ENCODE assay signal across 8 cellular contexts in genomic region chr15:82468205-82468604, GRCh38. TPM values are rescaled to one million over a fixed set of nuclear protein-coding genes. Genes with fewer than 3 reads are reported as not detected.
DNase-seq lines count a peak whose midpoint lies in the region; ATAC-seq and TF ChIP-seq lines count a peak whose summit lies in the region.
"Not testable (repeated sequence)": the region's sequence is repeated elsewhere in the genome, so short reads cannot be mapped to it uniquely, and the experiment has no call there.

No MANE protein-coding gene starts in this region.

- H3K9me3 Mint-ChIP-seq in MCF 10A (ENCODE audit: unreplicated experiment), result not testable (repeated sequence)

- H3K4me1 ChIP-seq in left lung, result not testable (repeated sequence)

- not testable (repeated sequence) for H3K4me3 ChIP-seq in GM12864 (ENCODE audit: low read depth, low read length); left lung

- BruUV-seq in MCF 10A (replicated peaks; lab: Mats Ljungman, UMichigan), result not testable (repeated sequence)

- H3K4me1 Mint-ChIP-seq in MCF 10A (ENCODE audit: insufficient read depth, unreplicated experiment), result not testable (repeated sequence)

- H3K4me3 Mint-ChIP-seq in MCF 10A (ENCODE audit: unreplicated experiment), result not testable (repeated sequence)

- not testable (repeated sequence) for H3K9me3 ChIP-seq in left lung

- H3K27ac Mint-ChIP-seq in MCF 10A (ENCODE audit: low read depth, unreplicated experiment), result not testable (repeated sequence)

- H3K27me3 Mint-ChIP-seq in MCF 10A (ENCODE audit: insufficient read depth, unreplicated experiment), result not testable (repeated sequence)

- H3K27me3 ChIP-seq in left lung, result not testable (repeated sequence)

- CTCF ChIA-PET in MCF 10A (lab: Yijun Ruan, JAX), result not testable (repeated sequence)

- peak; percentile 86 for ATAC-seq in GM19455 (IDR thresholded peaks at IDR 0.05; ENCODE audit: unreplicated experiment)
- peak; percentile 71 for ATAC-seq in HG02623 (IDR thresholded peaks at IDR 0.05; ENCODE audit: unreplicated experiment)
- peak; percentile 91 for ATAC-seq in HG03196 (IDR thresholded peaks at IDR 0.05; ENCODE audit: unreplicated experiment)
- peak; percentile 97 for ATAC-seq in left lung

- H3K27ac ChIP-seq in left lung, result not testable (repeated sequence)

- POLR2A ChIA-PET in MCF 10A (lab: Yijun Ruan, JAX), result not testable (repeated sequence)

- peak; percentile 8 for TF ChIP-seq CTCF in GM12864 (IDR thresholded peaks at IDR 0.05; ENCODE audit: low read depth, low read length, missing control alignments)
- peak; percentile 21 for TF ChIP-seq CTCF in MCF 10A (IDR thresholded peaks at IDR 0.05; ENCODE audit: unreplicated experiment)
- TF ChIP-seq CTCF in left lung (IDR thresholded peaks at IDR 0.05), result peak in 1 of 2 donors; percentile 37

- intact Hi-C loops in MCF 10A (cut with micrococcal nuclease); left lung (cut with DNase I): not testable (repeated sequence)

- not testable (repeated sequence) for H3K36me3 ChIP-seq in left lung

- not testable (repeated sequence) for H3K36me3 Mint-ChIP-seq in MCF 10A (ENCODE audit: insufficient read depth, unreplicated experiment)

- DNase-seq in GM12864 (ENCODE audit: low read depth); MCF 10A (ENCODE audit: unreplicated experiment): not testable (repeated sequence)
- DNase-seq in activated CD4-positive, alpha-beta T cell treated with anti-CD3 and anti-CD28 coated beads for 48 hours, result peak; percentile 15
- peak in 1 of 2 donors; percentile 51 for DNase-seq in left lung
- peak; percentile 15 for DNase-seq in stimulated activated CD4-positive, alpha-beta T cell treated with anti-CD3 and anti-CD28 coated beads, Interleukin-15, amount 100 ng/mL, for 24 hours

RNA-seq across cellular contexts. Expression of gene GOLGA6L9, which starts 38.6 kb away (rescaled TPM):
- total RNA-seq in MCF 10A (2022) (4.1 and 5.3 TPM in 2 replicates), left lung (1 to 10 TPM; 2.7 to 3.3 TPM)
